8 cellular contexts compared by ENCODE assay signal in the genomic region with DNA sequence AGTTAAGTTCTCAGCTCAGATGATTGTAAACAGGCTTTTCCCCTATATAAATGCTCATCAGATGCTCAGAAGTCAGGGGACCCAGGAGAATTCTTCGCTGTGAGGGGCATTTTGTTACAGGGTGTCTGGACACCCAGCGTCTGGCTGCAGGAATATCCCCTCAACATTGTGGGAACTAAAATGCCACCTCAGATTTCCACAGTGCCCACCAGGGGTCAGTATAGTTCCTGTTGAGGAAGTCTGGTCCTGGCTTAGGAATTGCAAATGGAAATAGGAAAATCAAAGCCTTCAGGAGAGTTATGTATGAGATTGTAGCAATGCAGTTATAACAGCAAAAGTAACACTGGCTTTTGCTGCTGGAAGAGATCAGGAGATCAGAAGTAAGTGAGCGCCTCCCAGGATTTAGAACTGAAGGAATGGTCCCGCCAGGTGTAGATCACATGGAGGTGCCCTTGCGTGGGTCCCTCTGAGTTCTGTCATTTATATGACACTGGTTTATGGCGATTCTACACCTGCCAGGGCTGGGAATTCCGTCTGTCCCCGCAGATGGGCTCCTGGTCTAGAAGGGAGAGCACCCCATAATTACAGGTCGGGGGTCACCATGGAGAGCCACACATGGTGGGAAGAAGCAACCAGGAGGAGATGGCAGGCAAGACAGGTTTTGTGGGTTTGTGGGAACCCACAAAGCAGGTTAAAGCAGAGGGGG. TPM values are rescaled to one million over a fixed set of nuclear protein-coding genes. Genes with fewer than 3 reads are reported as not detected.
DNase-seq lines count a peak whose midpoint lies in the region; ATAC-seq and TF ChIP-seq lines count a peak whose summit lies in the region.

No MANE protein-coding gene starts in this region.

- H3K27ac ChIP-seq in DND-41 (ENCODE audit: low read length) = no peak overlapping the region
- no peak overlapping the region for H3K27ac ChIP-seq in Panc1 (ENCODE audit: low read length)
- no peak overlapping the region for H3K27ac ChIP-seq in breast epithelium

- peak; percentile 73 for TF ChIP-seq CTCF in DND-41 (IDR thresholded peaks at IDR 0.05; ENCODE audit: borderline replicate concordance, extremely low read depth, low read length, poor library complexity, severe bottlenecking)
- TF ChIP-seq CTCF in Panc1 (IDR thresholded peaks at IDR 0.05) = peak; percentile 80
- TF ChIP-seq CTCF in breast epithelium (IDR thresholded peaks at IDR 0.05) = peak; percentile 64 to 77 (median 67)

- H4K20me1 ChIP-seq in DND-41 (ENCODE audit: insufficient read depth, low read length) = no peaks in the 10 kb centered on the region

- POLR2A ChIA-PET in Panc1 (lab: Charles Lee) = no interaction called here

- no peak overlapping the region for H3K9ac ChIP-seq in DND-41 (ENCODE audit: low read depth, low read length)

- H3K4me2 ChIP-seq in DND-41 (ENCODE audit: insufficient read depth, low read length) = no peak overlapping the region

- ATAC-seq in DND-41 (ENCODE audit: insufficient read depth, low read depth) (no peak), Panc1 (no peak; the same call in none of the 2 replicates), HG02884 (IDR thresholded peaks at IDR 0.05; ENCODE audit: unreplicated experiment) (no peak), HG02970 (IDR thresholded peaks at IDR 0.05; ENCODE audit: low FRiP score, unreplicated experiment) (no peak)

- H3K9me3 ChIP-seq in DND-41 (ENCODE audit: insufficient read depth, low read length, severe bottlenecking) (no peaks in the 10 kb centered on the region), Panc1 (ENCODE audit: control insufficient read depth, insufficient read depth, low read depth, low read length) (no peaks in the 10 kb centered on the region), breast epithelium (no peaks in the 10 kb centered on the region)

- H3K36me3 ChIP-seq in DND-41 (ENCODE audit: insufficient read depth, low read length) (no peaks in the 10 kb centered on the region), Panc1 (ENCODE audit: control insufficient read depth, insufficient read depth, low read length) (no peaks in the 10 kb centered on the region), breast epithelium (no peaks in the 10 kb centered on the region)

- peak; percentile 28 for DNase-seq in DND-41
- peak; percentile 44 for DNase-seq in HPDE6-E6E7 (ENCODE audit: extremely low spot score)
- DNase-seq in Panc1 (ENCODE audit: low read depth, low spot score) = no peak
- DNase-seq in breast epithelium (ENCODE audit: low spot score in 2 of 2) = peak in 1 of 2 donors; percentile 31
- DNase-seq in islet precursor cell = peak; percentile 79
- DNase-seq in stimulated activated CD4-positive, alpha-beta T cell treated with anti-CD3 and anti-CD28 coated beads, Interleukin-4, amount 100 ng/mL, for 4 hours = peak; percentile 22 to 27

- in situ Hi-C loops in Panc1 (cut with HindIII; ENCODE audit: low pct_unique_long_range_greater_than_20kb, low sequenced_read_pairs) = no loop called here

- H3K4me1 ChIP-seq in DND-41 (ENCODE audit: insufficient read depth, low read length) = no peaks in the 10 kb centered on the region
- H3K4me1 ChIP-seq in Panc1 (ENCODE audit: control insufficient read depth, insufficient read depth, low read length) = no peaks in the 10 kb centered on the region
- no peaks in the 10 kb centered on the region for H3K4me1 ChIP-seq in breast epithelium

- no TSS peak for BruUV-seq in Panc1 (replicated peaks; lab: Mats Ljungman, UMichigan)

- intact Hi-C loops in Panc1 (cut with micrococcal nuclease; ENCODE audit: unreplicated experiment) (loop anchor here (2.0 kb wide), 1 partner anchor 134 kb away; no protein-coding TSS in a partner anchor), breast epithelium (cut with DNase I; ENCODE audit: low total_unique reads) (no loop called here)

- no peak overlapping the region for H2AFZ ChIP-seq in DND-41 (ENCODE audit: low read depth, low read length)

- no peaks in the 10 kb centered on the region for H3K27me3 ChIP-seq in DND-41 (ENCODE audit: insufficient read depth, low read length, poor library complexity)
- no peaks in the 10 kb centered on the region for H3K27me3 ChIP-seq in Panc1 (ENCODE audit: control insufficient read depth, insufficient read depth, low read length)
- H3K27me3 ChIP-seq in breast epithelium = peaks cover 0 to 4% of the 10 kb centered on the region in 2 donors

- no peaks in the 10 kb centered on the region for H3K79me2 ChIP-seq in DND-41 (ENCODE audit: insufficient read depth, low read length)

- H3K4me3 ChIP-seq in DND-41 (ENCODE audit: low read depth in 1 of 2, low read length in 2 of 2) = no peak overlapping the region
- no peak overlapping the region for H3K4me3 ChIP-seq in Panc1 (ENCODE audit: low read depth in 2 of 2, low read length in 2 of 2)
- no peak overlapping the region for H3K4me3 ChIP-seq in breast epithelium

- no peak for TF ChIP-seq POLR2A in breast epithelium (IDR thresholded peaks at IDR 0.05)

- CTCF ChIA-PET in Panc1 (lab: Charles Lee) = no interaction called here

RNA-seq across cellular contexts. Expression of a gene that starts 47.1 kb away (rescaled TPM):
- 45.2 TPM for total RNA-seq in Panc1 (2021; ENCODE audit: unreplicated experiment)
- polyA plus RNA-seq in Panc1 (2012; ENCODE audit: insufficient read length) = 63.3 TPM
- 100 to 1,000 TPM in 2 of 3 donors, 10 to 100 TPM in 1; 89.0 to 147 (median 134) TPM for total RNA-seq in breast epithelium
